Comparison of ENCODE assay signal across 19 cellular contexts in the genomic region with DNA sequence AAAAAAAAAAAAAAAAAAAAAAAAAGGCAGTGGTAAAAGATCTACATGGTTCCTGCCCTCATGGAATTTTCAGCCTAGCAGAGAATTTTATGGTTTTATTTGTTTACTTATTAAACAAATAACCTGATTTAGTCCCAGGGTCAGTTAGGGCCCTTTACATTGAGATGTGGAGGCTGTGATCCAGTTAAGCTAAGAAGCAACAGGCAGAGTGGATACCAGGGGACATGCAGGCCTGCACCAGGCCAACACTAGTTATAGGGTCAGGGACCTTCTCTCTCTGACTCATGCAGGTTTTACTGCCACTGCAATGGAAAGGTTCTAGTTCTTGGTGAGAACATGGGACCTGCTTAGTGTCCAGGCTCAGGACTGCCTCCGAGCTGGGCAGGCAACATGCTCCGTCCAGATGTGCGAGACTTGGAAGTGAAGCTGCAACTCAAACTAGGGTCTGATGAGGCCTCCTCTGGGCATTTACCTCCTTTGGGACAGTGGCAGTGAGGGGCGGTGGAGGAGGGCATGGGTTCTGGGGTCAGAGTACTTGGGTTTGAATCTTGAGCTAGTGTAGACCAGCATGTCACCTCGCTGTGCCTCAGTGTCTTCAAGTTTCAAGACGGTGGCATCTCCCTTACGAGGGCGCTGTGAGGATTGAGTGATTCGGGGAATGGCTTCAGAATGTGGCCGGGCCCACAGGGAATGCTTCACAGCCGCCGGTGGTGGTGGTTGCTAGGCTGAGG.
DNase-seq lines count a peak whose midpoint lies in the region; ATAC-seq, FAIRE-seq and TF ChIP-seq lines count a peak whose summit lies in the region.
"Had no signal": no experiment of that assay in that cellular context is flagged by ENCODE, and none has a peak within 500 bp of the region (broad histone marks: within the 10 kb centered on the region; RNA-seq: fewer than 3 reads in every experiment).

No MANE protein-coding gene starts in this region.

- ATAC-seq in GM21723 (IDR thresholded peaks at IDR 0.05; ENCODE audit: unreplicated experiment): no peak
- ATAC-seq: K562, Panc1, SK-N-SH treated with all-trans-retinoic acid at 6 μM for 48 hours had no signal

- no peaks in the 10 kb centered on the region for H3K9me3 ChIP-seq in colonic mucosa

- no peak overlapping the region for H3K4me3 ChIP-seq in colonic mucosa
- H3K4me3 ChIP-seq: GM23338, K562 had no signal

- no peak for FAIRE-seq in D721Med (lab: Jason Lieb, UNC)
- FAIRE-seq: G401.6, GM12892, K562 had no signal

- peak; percentile 25 for DNase-seq in HuH-7 (ENCODE audit: low spot score)
- DNase-seq in colonic mucosa: no peak
- DNase-seq in left kidney (ENCODE audit: low read depth, low spot score): peak; percentile 61
- peak; percentile 79 for DNase-seq in renal cortical epithelial cell (ENCODE audit: low read depth)
- no peak for DNase-seq in activated effector memory CD4-positive, alpha-beta T cell treated with Interleukin-2 at 50 U/mL for 16 hours
- DNase-seq in RPMI8226: no peak
- DNase-seq in D721Med (ENCODE audit: insufficient read length, low spot score): no peak
- DNase-seq: DMS79, NCI-H1092, NCI-H1694, SHP77 had no signal

- H3K27me3 ChIP-seq in colonic mucosa: no peaks in the 10 kb centered on the region

- no peaks in the 10 kb centered on the region for H3K36me3 ChIP-seq in colonic mucosa

- H3K27ac ChIP-seq in colonic mucosa: peak overlapping the region; percentile 25
- H3K27ac ChIP-seq: HL-60 had no signal

- intact Hi-C loops in colonic mucosa (cut with DNase I): no loop called here

- TF ChIP-seq CTCF in colonic mucosa (IDR thresholded peaks at IDR 0.05) (no peak), D721Med (IDR thresholded peaks at IDR 0.05; ENCODE audit: insufficient read depth, missing control alignments) (no peak)

- no peak overlapping the region for H3K9ac ChIP-seq in colonic mucosa (ENCODE audit: low read depth in 2 of 2, low read length in 2 of 2)

- H3K4me1 ChIP-seq in colonic mucosa: no peaks in the 10 kb centered on the region

Comparison
In these comparisons a context has a peak if more than half of its experiments do, and no peak if none do; other contexts are left out.
1. DNase-seq: peak in HuH-7 (single experiment), left kidney (single experiment) and renal cortical epithelial cell (single experiment); none in colonic mucosa (single experiment), activated effector memory CD4-positive, alpha-beta T cell treated with Interleukin-2 at 50 U/mL for 16 hours (single experiment), RPMI8226 (single experiment) and D721Med (single experiment).